11 cellular contexts compared by ENCODE assay signal in the genomic region with DNA sequence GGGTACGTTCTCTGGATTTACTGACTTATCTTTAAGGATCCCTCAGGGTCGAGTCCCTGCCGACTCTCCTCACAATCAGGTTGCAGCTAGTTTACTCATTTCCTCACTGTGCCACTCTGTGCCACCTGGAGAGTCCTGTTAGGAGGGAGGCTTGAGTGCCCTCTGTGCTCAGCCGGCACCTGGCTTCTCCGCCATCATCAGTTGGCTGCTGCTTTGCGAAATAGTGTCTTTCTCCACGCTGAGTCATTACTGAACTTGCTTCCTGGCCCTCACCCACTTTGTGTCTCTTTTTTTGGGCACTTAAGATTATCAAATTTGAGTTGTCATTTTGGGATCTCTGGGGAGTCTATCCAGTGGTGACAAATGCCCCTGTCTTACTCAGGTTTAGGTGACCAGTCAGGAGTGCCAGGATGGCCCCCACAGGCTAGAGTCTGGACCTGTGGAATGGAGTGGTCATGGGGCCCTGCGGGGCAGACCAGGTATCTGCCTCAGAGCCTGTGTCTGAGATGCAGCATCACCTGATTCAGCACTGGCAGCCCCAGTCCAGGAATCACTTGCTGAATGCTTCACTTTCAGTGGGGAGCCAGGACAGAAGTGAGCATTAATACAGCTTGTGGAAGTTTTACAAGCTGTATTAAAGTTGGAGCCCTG.
DNase-seq lines count a peak whose midpoint lies in the region; ATAC-seq and TF ChIP-seq lines count a peak whose summit lies in the region.
"Had no signal": no experiment of that assay in that cellular context is flagged by ENCODE, and none has a peak within 500 bp of the region (broad histone marks: within the 10 kb centered on the region; RNA-seq: fewer than 3 reads in every experiment).

No MANE protein-coding gene starts in this region.

- no peak for DNase-seq in stimulated activated naive CD8-positive, alpha-beta T cell treated with anti-CD3 and anti-CD28 coated beads, Interleukin-15, Interleukin-2, amounts not matched to agents 100 U/mL and 50 U/mL, for 24 hours
- peak; percentile 52 for DNase-seq in NOMO-1 treated with dmso at 0.1 percent for 144 hours (lab: John Stamatoyannopoulos, UW; ENCODE audit: unreplicated experiment)
- DNase-seq in fibroblast of mammary gland (ENCODE audit: low read depth), result peak; percentile 38
- DNase-seq in NCI-H2171 treated with DMSO at 0.1 percent for 48 hours (lab: John Stamatoyannopoulos, UW), result no peak
- no peak for DNase-seq in D341Med (ENCODE audit: low spot score)
- DNase-seq: CD4-positive, alpha-beta T cell; dorsolateral prefrontal cortex; testis had no signal

- H3K36me3 Mint-ChIP-seq in stimulated activated naive CD8-positive, alpha-beta T cell treated with anti-CD3 and anti-CD28 coated beads, Interleukin-15, Interleukin-2, amounts not matched to agents 100 ng/mL and 50 ng/mL, for 24 hours (ENCODE audit: low read depth), result peaks cover 85% of the 10 kb centered on the region

- H3K9me3 Mint-ChIP-seq in stimulated activated naive CD8-positive, alpha-beta T cell treated with anti-CD3 and anti-CD28 coated beads, Interleukin-15, Interleukin-2, amounts not matched to agents 100 ng/mL and 50 ng/mL, for 24 hours, result no peaks in the 10 kb centered on the region
- H3K9me3 Mint-ChIP-seq: CD4-positive, alpha-beta T cell had no signal

- TF ChIP-seq CTCF in fibroblast of mammary gland (conservative IDR thresholded peaks at IDR 0.05; ENCODE audit: control insufficient read depth, insufficient read depth, low read depth, low read length), result no peak

- H3K4me3 ChIP-seq in fibroblast of mammary gland (ENCODE audit: control insufficient read depth, low read depth, low read length), result no peak overlapping the region
- H3K4me3 ChIP-seq: dorsolateral prefrontal cortex, testis had no signal

- H3K4me3 Mint-ChIP-seq in stimulated activated naive CD8-positive, alpha-beta T cell treated with anti-CD3 and anti-CD28 coated beads, Interleukin-15, Interleukin-2, amounts not matched to agents 100 ng/mL and 50 ng/mL, for 24 hours, result no peak overlapping the region
- H3K4me3 Mint-ChIP-seq: CD4-positive, alpha-beta T cell had no signal

- H3K27me3 Mint-ChIP-seq in stimulated activated naive CD8-positive, alpha-beta T cell treated with anti-CD3 and anti-CD28 coated beads, Interleukin-15, Interleukin-2, amounts not matched to agents 100 ng/mL and 50 ng/mL, for 24 hours, result no peaks in the 10 kb centered on the region
- H3K27me3 Mint-ChIP-seq: CD4-positive, alpha-beta T cell had no signal

- peak overlapping the region; percentile 46 for H3K27ac Mint-ChIP-seq in stimulated activated naive CD8-positive, alpha-beta T cell treated with anti-CD3 and anti-CD28 coated beads, Interleukin-15, Interleukin-2, amounts not matched to agents 100 ng/mL and 50 ng/mL, for 24 hours

- ATAC-seq in stimulated activated naive CD8-positive, alpha-beta T cell treated with anti-CD3 and anti-CD28 coated beads, Interleukin-15, Interleukin-2, amounts not matched to agents 100 U/mL and 50 U/mL, for 24 hours, result no peak
- no peak for ATAC-seq in GM21619 (IDR thresholded peaks at IDR 0.05; ENCODE audit: unreplicated experiment)
- ATAC-seq in GM18868 (IDR thresholded peaks at IDR 0.05; ENCODE audit: unreplicated experiment), result no peak

- no peaks in the 10 kb centered on the region for H3K4me1 Mint-ChIP-seq in stimulated activated naive CD8-positive, alpha-beta T cell treated with anti-CD3 and anti-CD28 coated beads, Interleukin-15, Interleukin-2, amounts not matched to agents 100 ng/mL and 50 ng/mL, for 24 hours (ENCODE audit: low read depth)

Comparison
In these comparisons a context has a peak if more than half of its experiments do, and no peak if none do; other contexts are left out.
1. DNase-seq: peak in NOMO-1 treated with dmso at 0.1 percent for 144 hours (single experiment) and fibroblast of mammary gland (single experiment); none in stimulated activated naive CD8-positive, alpha-beta T cell treated with anti-CD3 and anti-CD28 coated beads, Interleukin-15, Interleukin-2, amounts not matched to agents 100 U/mL and 50 U/mL, for 24 hours (single experiment), NCI-H2171 treated with DMSO at 0.1 percent for 48 hours (single experiment) and D341Med (single experiment).